Comparison of ENCODE assay signal across 25 cellular contexts in genomic region chr17:82178499-82179290, GRCh38. TPM values are rescaled to one million over a fixed set of nuclear protein-coding genes. Genes with fewer than 3 reads are reported as not detected.
DNase-seq lines count a peak whose midpoint lies in the region; FAIRE-seq and TF ChIP-seq lines count a peak whose summit lies in the region.
"Had no signal": no experiment of that assay in that cellular context is flagged by ENCODE, and none has a peak within 500 bp of the region (broad histone marks: within the 10 kb centered on the region; RNA-seq: fewer than 3 reads in every experiment).

No MANE protein-coding gene starts in this region.

- DNase-seq in iPS-NIHi7 (ENCODE audit: extremely low spot score) (peak; percentile 6), neuronal stem cell (ENCODE audit: low spot score) (no peak), small intestine (peak; percentile 33), NCI-H1048 (lab: John Stamatoyannopoulos, UW) (no peak), NCI-H187 treated with DMSO at 0.1 percent for 48 hours (lab: John Stamatoyannopoulos, UW) (no peak)
- no peak for DNase-seq in stimulated activated naive CD4-positive, alpha-beta T cell treated with Interleukin-2 at 50 U/mL for 16 hours (lab: John Stamatoyannopoulos, UW)
- no peak for DNase-seq in activated CD8-positive, alpha-beta memory T cell treated with anti-CD3 and anti-CD28 coated beads for 24 hours
- DNase-seq: 8988T; ACHN; BE2C; CD4-positive, CD25-positive, alpha-beta regulatory T cell; DMS153; DND-41; Kasumi-1; NCI-H1105 treated with DMSO at 0.1 percent for 48 hours; NCI-H146; NCI-H2029; NCI-H446; NCI-H524 treated with DMSO at 0.1 percent for 48 hours; NCI-H774; PC-3; SJCRH30 had no signal

- H3K4me1 ChIP-seq in HEK293 (ENCODE audit: control insufficient read depth, insufficient read depth, low read length): no peaks in the 10 kb centered on the region
- peaks cover 0 to 10% of the 10 kb centered on the region in 2 donors for H3K4me1 ChIP-seq in neuronal stem cell (ENCODE audit: control insufficient read depth in 2 of 2, insufficient read depth in 1 of 2, low read depth in 1 of 2, low read length in 2 of 2)
- peaks cover 0 to 5% of the 10 kb centered on the region in 2 donors for H3K4me1 ChIP-seq in small intestine (ENCODE audit: control insufficient read depth in 2 of 2, insufficient read depth in 1 of 2, low read depth in 1 of 2, low read length in 1 of 2)
- H3K4me1 ChIP-seq: BE2C had no signal

- H3K36me3 ChIP-seq in HEK293 (ENCODE audit: control insufficient read depth in 2 of 2, insufficient read depth in 1 of 2, low read length in 2 of 2) (peaks cover 15 to 76% of the 10 kb centered on the region in 2 experiments), neuronal stem cell (replicated peaks in 1 of 2; ENCODE audit: control insufficient read depth in 2 of 2, insufficient read depth in 2 of 2, low read length in 2 of 2) (peaks cover 13 to 70% of the 10 kb centered on the region in 2 donors), small intestine (ENCODE audit: control insufficient read depth in 2 of 2, insufficient read depth in 2 of 2, low read length in 2 of 2) (no peaks in the 10 kb centered on the region)
- H3K36me3 ChIP-seq: SJCRH30 had no signal

- H2BK120ac ChIP-seq in neuronal stem cell (ENCODE audit: low read depth, low read length): no peak overlapping the region

- H4K91ac ChIP-seq in neuronal stem cell (ENCODE audit: low read depth, low read length, poor library complexity): no peak overlapping the region

- no peak overlapping the region for H2BK15ac ChIP-seq in neuronal stem cell (ENCODE audit: low read length)

- H3K14ac ChIP-seq in neuronal stem cell (ENCODE audit: low read length): peak overlapping the region; percentile 31

- WGBS in neuronal stem cell (ENCODE audit: extremely low coverage in 2 of 2, insufficient read length in 2 of 2, insufficient replicate concordance in 1 of 2), 2 donors: no CpG with 5 or more reads among the region's 25 CpGs
- WGBS in small intestine, 3 donors: 48 to 82% (median 61%) methylated on average over 25 of the region's 25 CpGs

- no peak overlapping the region for H3K4ac ChIP-seq in neuronal stem cell (ENCODE audit: low read length)

- no peak overlapping the region for H3K18ac ChIP-seq in neuronal stem cell (ENCODE audit: low read length)

- no peak overlapping the region for H3K23ac ChIP-seq in neuronal stem cell (ENCODE audit: low read depth, low read length, poor library complexity)

- H3K27me3 ChIP-seq in neuronal stem cell (ENCODE audit: control insufficient read depth in 3 of 3, insufficient read depth in 3 of 3, low read depth in 1 of 3, low read length in 3 of 3) (no peaks in the 10 kb centered on the region), small intestine (ENCODE audit: control insufficient read depth in 2 of 2, insufficient read depth in 2 of 2, low read length in 2 of 2) (no peaks in the 10 kb centered on the region)
- H3K27me3 ChIP-seq: BE2C, SJCRH30 had no signal

- H2BK12ac ChIP-seq in neuronal stem cell (ENCODE audit: low read length): no peak overlapping the region

- H3K79me1 ChIP-seq in neuronal stem cell (ENCODE audit: low read depth, low read length): no peaks in the 10 kb centered on the region

- H3K9ac ChIP-seq in neuronal stem cell (ENCODE audit: low read depth, low read length, poor library complexity): peak overlapping the region; percentile 38

- no peak overlapping the region for H4K8ac ChIP-seq in neuronal stem cell (ENCODE audit: low read depth, low read length)

- H3K9me3 ChIP-seq in HEK293 (ENCODE audit: control insufficient read depth, insufficient read depth, low read depth, low read length) (no peaks in the 10 kb centered on the region), neuronal stem cell (replicated peaks in 1 of 2; ENCODE audit: control insufficient read depth in 2 of 2, insufficient read depth in 1 of 2, low read depth in 1 of 2, low read length in 2 of 2) (no peaks in the 10 kb centered on the region), small intestine (ENCODE audit: control insufficient read depth, low read depth) (no peaks in the 10 kb centered on the region)
- H3K9me3 ChIP-seq: BE2C, SJCRH30 had no signal

- no peak overlapping the region for H3K4me2 ChIP-seq in neuronal stem cell (ENCODE audit: insufficient read depth, low read length, poor library complexity, severe bottlenecking)

- TF ChIP-seq CTCF in HEK293 (tag by site-specific recombination; IDR thresholded peaks at IDR 0.05): no peak

- CTCF ChIA-PET in HEK293 (lab: Yijun Ruan, JAX): interaction anchor here (1.0 kb wide), 1 partner anchor 27 kb away, joined by 3 read pairs; no protein-coding TSS in a partner anchor

- H3K27ac ChIP-seq in HEK293 (ENCODE audit: extremely low read depth, low read depth, low read length): no peak overlapping the region
- no peak overlapping the region for H3K27ac ChIP-seq in neuronal stem cell (replicated peaks; ENCODE audit: low read length)
- no peak overlapping the region for H3K27ac ChIP-seq in small intestine (ENCODE audit: low read depth in 1 of 2, low read length in 1 of 2)
- H3K27ac ChIP-seq: SJCRH30 had no signal

- H2AFZ ChIP-seq in neuronal stem cell (ENCODE audit: low read length): no peak overlapping the region

- POLR2A ChIA-PET in HEK293 (lab: Yijun Ruan, JAX): no interaction called here

- H2AK5ac ChIP-seq in neuronal stem cell (ENCODE audit: low read depth, low read length): no peak overlapping the region

- no peak overlapping the region for H2BK5ac ChIP-seq in neuronal stem cell (ENCODE audit: low read length)

- FAIRE-seq in small intestine (lab: Jason Lieb, UNC): no peak
- FAIRE-seq: H54, K562 had no signal

- no peak overlapping the region for H3K4me3 ChIP-seq in HEK293 (ENCODE audit: low read depth, low read length)
- H3K4me3 ChIP-seq in neuronal stem cell (ENCODE audit: low read length in 2 of 2): no peak overlapping the region
- no peak overlapping the region for H3K4me3 ChIP-seq in small intestine (ENCODE audit: low read depth in 1 of 2, low read length in 2 of 2)
- H3K4me3 ChIP-seq: K562, SJCRH30 had no signal

TF ChIP-seq in HEK293, 187 proteins besides CTCF, POLR2A, EP300 and RAD21:
- TF ChIP-seq ZNF670 (tag by site-specific recombination; IDR thresholded peaks at IDR 0.05; ENCODE audit: low read depth): no peak
- no peak for TF ChIP-seq KLF1 (tag by site-specific recombination; IDR thresholded peaks at IDR 0.05)
- peak; percentile 40; the same call in 1 of the 2 replicates for TF ChIP-seq ZIC2 (tag by site-specific recombination; IDR thresholded peaks at IDR 0.05)
- no peak for TF ChIP-seq ZNF830 (tag by site-specific recombination; IDR thresholded peaks at IDR 0.05; ENCODE audit: low read depth)
- no peak for TF ChIP-seq GLIS2 (tag by site-specific recombination; IDR thresholded peaks at IDR 0.05)
- TF ChIP-seq ZNF174 (tag by site-specific recombination; IDR thresholded peaks at IDR 0.05): no peak
TF ChIP-seq in HEK293: peak in this region for 1.

RNA-seq across cellular contexts. Expression of gene CCDC57, which starts 33.9 kb away (rescaled TPM):
- polyA plus RNA-seq in neuronal stem cell (2013, experiment 1 of 2): 26.0 TPM
- polyA plus RNA-seq in neuronal stem cell (2013, experiment 2 of 2): 24.0 TPM
- polyA plus RNA-seq in small intestine: 10 to 100 TPM; 36.7 to 97.3 (median 47.7) TPM

RNA-seq across cellular contexts. Expression of gene SLC16A3, which starts 50.1 kb away (rescaled TPM):
- polyA plus RNA-seq in neuronal stem cell (2013, experiment 1 of 2): 3.5 TPM
- 3.2 TPM for polyA plus RNA-seq in neuronal stem cell (2013, experiment 2 of 2)
- polyA plus RNA-seq in small intestine: 10 to 100 TPM in 1 of 3 donors, 1 to 10 TPM in 2; 5.4 to 33.2 (median 7.8) TPM

Comparison
In these comparisons a context has a peak if more than half of its experiments do, and no peak if none do; other contexts are left out.
1. DNase-seq: peak in iPS-NIHi7 (single experiment) and small intestine (single experiment); none in neuronal stem cell (single experiment), NCI-H1048 (single experiment), stimulated activated naive CD4-positive, alpha-beta T cell treated with Interleukin-2 at 50 U/mL for 16 hours (single experiment), activated CD8-positive, alpha-beta memory T cell treated with anti-CD3 and anti-CD28 coated beads for 24 hours (single experiment) and NCI-H187 treated with DMSO at 0.1 percent for 48 hours (single experiment).